ENCODE assay signal across 21 cellular contexts in genomic region chr3:126549861-126550487, GRCh38. TPM values are rescaled to one million over a fixed set of nuclear protein-coding genes. Genes with fewer than 3 reads are reported as not detected.
DNase-seq lines count a peak whose midpoint lies in the region; ATAC-seq and TF ChIP-seq lines count a peak whose summit lies in the region.
"Had no signal": no experiment of that assay in that cellular context is flagged by ENCODE, and none has a peak within 500 bp of the region (broad histone marks: within the 10 kb centered on the region; RNA-seq: fewer than 3 reads in every experiment).

No MANE protein-coding gene starts in this region.

- in situ Hi-C loops in transverse colon (cut with MboI; ENCODE audit: low pct_ligation_motif_present in 1 of 4, low pct_unique_long_range_greater_than_20kb in 1 of 4, low sequenced_read_pairs in 3 of 4) = no loop called here

- no peaks in the 10 kb centered on the region for H3K9me3 Mint-ChIP-seq in chondrocyte (ENCODE audit: low read depth)
- H3K9me3 Mint-ChIP-seq in Caco-2 (ENCODE audit: unreplicated experiment) = no peaks in the 10 kb centered on the region
- H3K9me3 Mint-ChIP-seq: activated naive CD4-positive, alpha-beta T cell treated with anti-CD3 and anti-CD28 coated beads, Interleukin-2, amount 50 U/mL, for 72 hours; CD4-positive, CD25-positive, alpha-beta regulatory T cell; IgD-negative memory B cell; naive thymus-derived CD8-positive, alpha-beta T cell had no signal

- no peak overlapping the region for H3K27ac ChIP-seq in lower lobe of right lung
- H3K27ac ChIP-seq in transverse colon = no peak overlapping the region
- H3K27ac ChIP-seq: testis had no signal

- H3K27me3 ChIP-seq in lower lobe of right lung (ENCODE audit: low read depth) (peaks cover 3% of the 10 kb centered on the region), transverse colon (no peaks in the 10 kb centered on the region), Caco-2 (replicated peaks; ENCODE audit: control insufficient read depth, insufficient read depth, low read length) (no peaks in the 10 kb centered on the region)
- H3K27me3 ChIP-seq: testis had no signal

- BruUV-seq in Caco-2 (replicated peaks; lab: Mats Ljungman, UMichigan) = no TSS peak

- DNase-seq in activated CD8-positive, alpha-beta memory T cell treated with anti-CD3 and anti-CD28 coated beads for 24 hours = peak; percentile 45
- no peak for DNase-seq in activated CD8-positive, alpha-beta memory T cell treated with anti-CD3 and anti-CD28 coated beads, Interleukin-2, amount 50 U/mL, for 4 hours
- DNase-seq in chondrocyte (ENCODE audit: low spot score) (peak; percentile 78), lower lobe of right lung (peak; percentile 28), transverse colon (peak; percentile 2), Caco-2 (no peak), NCI-H2227 (lab: John Stamatoyannopoulos, UW; ENCODE audit: unreplicated experiment) (no peak)
- DNase-seq: CD4-positive, CD25-positive, alpha-beta regulatory T cell; effector memory CD4-positive, alpha-beta T cell; NCI-H82; stimulated activated CD4-positive, alpha-beta T cell treated with anti-CD3 and anti-CD28 coated beads, Interleukin-1b, Interleukin-23, amount 100 ng/mL, for 48 hours; T-helper 1 cell; testis had no signal

- ATAC-seq in lower lobe of right lung (no peak), HG03521 (IDR thresholded peaks at IDR 0.05; ENCODE audit: unreplicated experiment) (no peak)
- ATAC-seq: activated naive CD4-positive, alpha-beta T cell treated with anti-CD3 and anti-CD28 coated beads, Interleukin-2, amount 50 U/mL, for 72 hours; naive thymus-derived CD8-positive, alpha-beta T cell had no signal

- POLR2A ChIA-PET in Caco-2 (lab: Charles Lee) = no interaction called here

- WGBS in transverse colon (ENCODE audit: low coverage in 1 of 2), 2 donors = 77% methylated on average over 12 of the region's 12 CpGs; no CpG with 5 or more reads in 1 of the 2 donors

- TF ChIP-seq POLR2A in transverse colon (IDR thresholded peaks at IDR 0.05) = no peak

- no peak for TF ChIP-seq EP300 in transverse colon (IDR thresholded peaks at IDR 0.05; ENCODE audit: low read depth)

- no peak overlapping the region for H3K27ac Mint-ChIP-seq in chondrocyte (ENCODE audit: unreplicated experiment)
- H3K27ac Mint-ChIP-seq in Caco-2 (ENCODE audit: unreplicated experiment) = no peak overlapping the region
- H3K27ac Mint-ChIP-seq: activated naive CD4-positive, alpha-beta T cell treated with anti-CD3 and anti-CD28 coated beads, Interleukin-2, amount 50 U/mL, for 72 hours; CD4-positive, CD25-positive, alpha-beta regulatory T cell; IgD-negative memory B cell; naive thymus-derived CD8-positive, alpha-beta T cell had no signal

- no peaks in the 10 kb centered on the region for H3K4me1 ChIP-seq in lower lobe of right lung
- no peaks in the 10 kb centered on the region for H3K4me1 ChIP-seq in transverse colon
- H3K4me1 ChIP-seq in Caco-2 = no peaks in the 10 kb centered on the region
- H3K4me1 ChIP-seq: testis had no signal

- CTCF ChIA-PET in Caco-2 (lab: Charles Lee) = interaction anchor here (0.9 to 1.3 kb wide), 2 partner anchors 30 to 59 kb away, joined by 3 read pairs; no protein-coding TSS in a partner anchor

- TF ChIP-seq CTCF in chondrocyte (IDR thresholded peaks at IDR 0.05) (no peak), lower lobe of right lung (IDR thresholded peaks at IDR 0.05) (no peak), transverse colon (IDR thresholded peaks at IDR 0.05) (no peak), Caco-2 (IDR thresholded peaks at IDR 0.05; ENCODE audit: insufficient read depth in 1 of 2, low read depth in 1 of 2, low read length in 1 of 2, severe bottlenecking in 1 of 2, unreplicated experiment in 1 of 2) (no peak)

- H3K36me3 Mint-ChIP-seq in chondrocyte (ENCODE audit: low read depth) (no peaks in the 10 kb centered on the region), Caco-2 (ENCODE audit: insufficient read depth, unreplicated experiment) (no peaks in the 10 kb centered on the region)
- H3K36me3 Mint-ChIP-seq: activated naive CD4-positive, alpha-beta T cell treated with anti-CD3 and anti-CD28 coated beads, Interleukin-2, amount 50 U/mL, for 72 hours; CD4-positive, CD25-positive, alpha-beta regulatory T cell; IgD-negative memory B cell; naive thymus-derived CD8-positive, alpha-beta T cell had no signal

- H3K27me3 Mint-ChIP-seq in chondrocyte (ENCODE audit: low read depth) = peaks cover 21% of the 10 kb centered on the region
- peaks cover 6% of the 10 kb centered on the region for H3K27me3 Mint-ChIP-seq in Caco-2 (ENCODE audit: insufficient read depth, unreplicated experiment)

- H3K36me3 ChIP-seq in lower lobe of right lung (no peaks in the 10 kb centered on the region), transverse colon (no peaks in the 10 kb centered on the region), Caco-2 (ENCODE audit: control insufficient read depth, insufficient read depth, low read length) (no peaks in the 10 kb centered on the region)
- H3K36me3 ChIP-seq: HAP-1 had no signal

- intact Hi-C loops in lower lobe of right lung (cut with DNase I) = no loop called here
- intact Hi-C loops in transverse colon (cut with DNase I; ENCODE audit: low total_unique reads) = no loop called here
- intact Hi-C loops in Caco-2 (cut with micrococcal nuclease; ENCODE audit: unreplicated experiment) = no loop called here

- no peaks in the 10 kb centered on the region for H3K4me1 Mint-ChIP-seq in chondrocyte (ENCODE audit: low read depth)
- no peaks in the 10 kb centered on the region for H3K4me1 Mint-ChIP-seq in Caco-2 (ENCODE audit: low read depth, unreplicated experiment)
- H3K4me1 Mint-ChIP-seq: CD4-positive, CD25-positive, alpha-beta regulatory T cell; IgD-negative memory B cell had no signal

- no peak overlapping the region for H3K4me3 Mint-ChIP-seq in chondrocyte (ENCODE audit: unreplicated experiment)
- no peak overlapping the region for H3K4me3 Mint-ChIP-seq in Caco-2 (ENCODE audit: unreplicated experiment)
- H3K4me3 Mint-ChIP-seq: CD4-positive, CD25-positive, alpha-beta regulatory T cell; IgD-negative memory B cell; naive thymus-derived CD8-positive, alpha-beta T cell had no signal

- H3K4me3 ChIP-seq in lower lobe of right lung (no peak overlapping the region), transverse colon (no peak overlapping the region), Caco-2 (ENCODE audit: low read depth, low read length) (no peak overlapping the region)
- H3K4me3 ChIP-seq: HAP-1, testis had no signal

- no peaks in the 10 kb centered on the region for H3K9me3 ChIP-seq in lower lobe of right lung
- H3K9me3 ChIP-seq in transverse colon = no peaks in the 10 kb centered on the region
- no peaks in the 10 kb centered on the region for H3K9me3 ChIP-seq in Caco-2
- H3K9me3 ChIP-seq: HAP-1, testis had no signal

RNA-seq across cellular contexts. Expression of gene C3orf22, which starts 8.8 kb away (rescaled TPM):
- not detected in 3 replicates for total RNA-seq in chondrocyte
- total RNA-seq in lower lobe of right lung = not detected
- total RNA-seq in transverse colon = not detected
- not detected in 2 replicates for total RNA-seq in Caco-2 (2022)
- total RNA-seq: activated naive CD4-positive, alpha-beta T cell treated with anti-CD3 and anti-CD28 coated beads, Interleukin-2, amount 50 U/mL, for 72 hours; bronchial epithelial cell; CD4-positive, CD25-positive, alpha-beta regulatory T cell; lower leg skin; naive thymus-derived CD8-positive, alpha-beta T cell; RPMI7951 had no signal

RNA-seq across cellular contexts. Expression of gene CHST13, which starts 26.0 kb away (rescaled TPM):
- total RNA-seq in chondrocyte (not detected in 3 replicates), lower lobe of right lung (1.5 TPM), transverse colon (1 to 10 TPM in 3 of 4 donors, not detected in 1; 2.0 to 6.4 (median 4.9) TPM), Caco-2 (2022) (17.0 and 25.3 TPM in 2 replicates)
- total RNA-seq: activated naive CD4-positive, alpha-beta T cell treated with anti-CD3 and anti-CD28 coated beads, Interleukin-2, amount 50 U/mL, for 72 hours; bronchial epithelial cell; CD4-positive, CD25-positive, alpha-beta regulatory T cell; naive thymus-derived CD8-positive, alpha-beta T cell; RPMI7951 had no signal

RNA-seq across cellular contexts. Expression of gene UROC1, which starts 32.4 kb away (rescaled TPM):
- 0.15 TPM in 1 of 3 replicates, not detected in the others for total RNA-seq in chondrocyte
- not detected for total RNA-seq in lower lobe of right lung
- not detected for total RNA-seq in transverse colon
- total RNA-seq in Caco-2 (2022) = not detected in 2 replicates
- total RNA-seq: activated naive CD4-positive, alpha-beta T cell treated with anti-CD3 and anti-CD28 coated beads, Interleukin-2, amount 50 U/mL, for 72 hours; bronchial epithelial cell; CD4-positive, CD25-positive, alpha-beta regulatory T cell; lower leg skin; RPMI7951 had no signal

Comparison
In these comparisons a context has a peak if more than half of its experiments do, and no peak if none do; other contexts are left out.
1. DNase-seq: peak in activated CD8-positive, alpha-beta memory T cell treated with anti-CD3 and anti-CD28 coated beads for 24 hours (single experiment), chondrocyte (single experiment), lower lobe of right lung (single experiment) and transverse colon (single experiment); none in activated CD8-positive, alpha-beta memory T cell treated with anti-CD3 and anti-CD28 coated beads, Interleukin-2, amount 50 U/mL, for 4 hours (single experiment), Caco-2 (0 of 2) and NCI-H2227 (single experiment).